In genomic region chr6:157946865-157947532, GRCh38 we compare ENCODE assay signal across 8 cellular contexts. TPM values are rescaled to one million over a fixed set of nuclear protein-coding genes. Genes with fewer than 3 reads are reported as not detected.
DNase-seq lines count a peak whose midpoint lies in the region; ATAC-seq and TF ChIP-seq lines count a peak whose summit lies in the region.

No MANE protein-coding gene starts in this region.

- H3K27ac Mint-ChIP-seq in CD4-positive, alpha-beta T cell = peak overlapping the region; percentile 21

- H3K27me3 ChIP-seq in CD4-positive, alpha-beta T cell (ENCODE audit: control insufficient read depth, insufficient read depth, low read length) = no peaks in the 10 kb centered on the region
- no peaks in the 10 kb centered on the region for H3K27me3 ChIP-seq in fibroblast of lung (ENCODE audit: control insufficient read depth, insufficient read depth, low read length)

- in situ Hi-C loops in SK-MEL-5 (cut with HindIII; ENCODE audit: low pct_unique_long_range_greater_than_20kb, low sequenced_read_pairs) = no loop called here

- H3K79me2 ChIP-seq in fibroblast of lung (ENCODE audit: control insufficient read depth, insufficient read depth, low read length) = no peaks in the 10 kb centered on the region

- H2AFZ ChIP-seq in fibroblast of lung (ENCODE audit: low read length) = no peak overlapping the region

- no peak overlapping the region for H3K4me3 Mint-ChIP-seq in CD4-positive, alpha-beta T cell

- H3K4me1 ChIP-seq in fibroblast of lung (ENCODE audit: control insufficient read depth, extremely low read depth, insufficient read depth, low read length) = no peaks in the 10 kb centered on the region

- H3K4me3 ChIP-seq in fibroblast of lung (replicated peaks in 1 of 4; ENCODE audit: control extremely low read depth in 1 of 4, insufficient read depth in 1 of 4, low read depth in 3 of 4, low read length in 4 of 4) = no peak overlapping the region

- H3K9me3 ChIP-seq in CD4-positive, alpha-beta T cell (ENCODE audit: control insufficient read depth, low read length) = peaks cover 11% of the 10 kb centered on the region
- H3K9me3 ChIP-seq in fibroblast of lung (ENCODE audit: control insufficient read depth, insufficient read depth, low read depth, low read length) = no peaks in the 10 kb centered on the region

- H4K20me1 ChIP-seq in fibroblast of lung (ENCODE audit: control insufficient read depth, extremely low read depth, insufficient read depth, low read length) = no peaks in the 10 kb centered on the region

- no peaks in the 10 kb centered on the region for H3K27me3 Mint-ChIP-seq in CD4-positive, alpha-beta T cell

- H3K36me3 Mint-ChIP-seq in CD4-positive, alpha-beta T cell (ENCODE audit: low read depth) = peaks cover 55% of the 10 kb centered on the region

- H3K9ac ChIP-seq in fibroblast of lung (ENCODE audit: insufficient read depth, low read length) = no peak overlapping the region

- DNase-seq in CD4-positive, alpha-beta T cell = no peak
- DNase-seq in SK-MEL-5 (ENCODE audit: low read depth, low spot score) (peak; percentile 46), fibroblast of lung (ENCODE audit: low read depth in 2 of 2) (peak in 1 of 2 donors; percentile 28), sciatic nerve (ENCODE audit: low spot score) (no peak), NOMO-1 treated with DMSO at 0.1 percent for 48 hours (lab: John Stamatoyannopoulos, UW; ENCODE audit: unreplicated experiment) (no peak), NCI-H345 treated with DMSO at 0.1 percent for 48 hours (lab: John Stamatoyannopoulos, UW; ENCODE audit: unreplicated experiment) (no peak)
- DNase-seq in stimulated activated naive CD4-positive, alpha-beta T cell treated with Interleukin-2 at 50 U/mL for 16 hours (lab: John Stamatoyannopoulos, UW) = no peak

- TF ChIP-seq CTCF in CD4-positive, alpha-beta T cell (IDR thresholded peaks at IDR 0.05) = peak; percentile 36
- TF ChIP-seq CTCF in fibroblast of lung (conservative IDR thresholded peaks at IDR 0.05 in 1 of 2, IDR thresholded peaks at IDR 0.05 in 1 of 2; ENCODE audit: low read depth in 1 of 2, low read length in 2 of 2) = peak; percentile 5 to 42

- ATAC-seq in CD4-positive, alpha-beta T cell (ENCODE audit: poor library complexity) = peak; percentile 80
- ATAC-seq in GM21447 (IDR thresholded peaks at IDR 0.05; ENCODE audit: unreplicated experiment) (peak; percentile 74), sciatic nerve (peak; percentile 87)

- peaks cover 4% of the 10 kb centered on the region for H3K4me1 Mint-ChIP-seq in CD4-positive, alpha-beta T cell (ENCODE audit: low read depth)

- H3K4me2 ChIP-seq in fibroblast of lung (ENCODE audit: extremely low read depth, insufficient read depth, low read length) = no peak overlapping the region

- H3K27ac ChIP-seq in CD4-positive, alpha-beta T cell (ENCODE audit: low read depth, low read length) = no peak overlapping the region
- no peak overlapping the region for H3K27ac ChIP-seq in fibroblast of lung (ENCODE audit: insufficient read depth, low read length)

- peaks cover 9% of the 10 kb centered on the region for H3K9me3 Mint-ChIP-seq in CD4-positive, alpha-beta T cell

- H3K36me3 ChIP-seq in fibroblast of lung (ENCODE audit: control insufficient read depth, insufficient read depth, low read length) = peaks cover 9% of the 10 kb centered on the region

- intact Hi-C loops in CD4-positive, alpha-beta T cell (cut with DNase I, micrococcal nuclease) = loop anchor here (1.0 to 5.0 kb wide), 3 partner anchors 190 to 633 kb away; no protein-coding TSS in a partner anchor
- intact Hi-C loops in sciatic nerve (cut with DNase I) = no loop called here

- POLR2A ChIA-PET in CD4-positive, alpha-beta T cell (lab: Charles Lee) = interaction anchor here (1.1 to 1.2 kb wide), 2 partner anchors 35 to 80 kb away, joined by 3 read pairs; partner anchors contain the start of gene SYNJ2

- CTCF ChIA-PET in CD4-positive, alpha-beta T cell (lab: Charles Lee) = interaction anchor here (0.9 to 1.7 kb wide), 5 partner anchors 53 to 632 kb away, joined by 3 to 8 read pairs (median 3); no protein-coding TSS in a partner anchor

RNA-seq across cellular contexts. Expression of gene SYNJ2, which starts 34.7 kb away (rescaled TPM):
- total RNA-seq in CD4-positive, alpha-beta T cell = 10 to 100 TPM; 34.6 to 38.0 TPM
- 3.9 TPM in 2 replicates for total RNA-seq in SK-MEL-5 (2014; rRNA removed; shearing (Covaris generic))
- polyA plus RNA-seq in SK-MEL-5 (2015; cell fraction: cytosol; rRNA removed) = 6.8 and 7.1 TPM in 2 replicates
- 7.3 and 7.4 TPM in 2 replicates for polyA plus RNA-seq in SK-MEL-5 (2015; cell fraction: nucleus; rRNA removed)
- total RNA-seq in fibroblast of lung (43.4 and 57.3 TPM in 2 replicates), sciatic nerve (22.5 TPM)
- polyA plus RNA-seq in fibroblast of lung = 23.5 and 41.3 TPM in 2 replicates
- polyA plus RNA-seq in fibroblast of lung (2012) = 18.1 and 31.8 TPM in 2 replicates
- polyA minus RNA-seq in fibroblast of lung (ENCODE audit: low replicate concordance) = 51.7 and 102 TPM in 2 replicates
